27 cellular contexts compared by ENCODE assay signal in genomic region chr1:19723874-19724273, GRCh38. TPM values are rescaled to one million over a fixed set of nuclear protein-coding genes. Genes with fewer than 3 reads are reported as not detected.
DNase-seq lines count a peak whose midpoint lies in the region; ATAC-seq, FAIRE-seq and TF ChIP-seq lines count a peak whose summit lies in the region.
"Had no signal": no experiment of that assay in that cellular context is flagged by ENCODE, and none has a peak within 500 bp of the region (broad histone marks: within the 10 kb centered on the region; RNA-seq: fewer than 3 reads in every experiment).

No MANE protein-coding gene starts in this region.

- DNase-seq in ELF-1 (ENCODE audit: low read depth, low spot score) = peak; percentile 59
- peak; percentile 27 for DNase-seq in NT2/D1 (ENCODE audit: low read depth, low spot score)
- peak; percentile 57 for DNase-seq in glutamatergic neuron
- peak; percentile 21 for DNase-seq in retina
- DNase-seq in stimulated activated naive CD8-positive, alpha-beta T cell treated with anti-CD3 and anti-CD28 coated beads, Interleukin-15, amount 100 ng/mL, for 72 hours = no peak
- DNase-seq in D721Med (ENCODE audit: insufficient read length, low spot score) = no peak
- DNase-seq in NCI-H146 (lab: John Stamatoyannopoulos, UW) = no peak
- DNase-seq: GM23248, H9, KBM-7, MV-4-11, NCI-H1105, NCI-H1436 treated with DMSO at 0.1 percent for 48 hours, NCI-H1930, NCI-H2107, NCI-H524, NCI-H748 treated with DMSO at 0.1 percent for 48 hours, SHP77 had no signal

- H3K36me3 ChIP-seq in NT2/D1 (ENCODE audit: insufficient read depth, insufficient read length, low read length) = no peaks in the 10 kb centered on the region

- TF ChIP-seq CTCF in glutamatergic neuron (IDR thresholded peaks at IDR 0.05; ENCODE audit: partially characterized antibody, unreplicated experiment) = no peak
- TF ChIP-seq CTCF in D721Med (IDR thresholded peaks at IDR 0.05; ENCODE audit: insufficient read depth, missing control alignments) = no peak

- peaks cover 6% of the 10 kb centered on the region for H3K9me3 Mint-ChIP-seq in glutamatergic neuron (ENCODE audit: unreplicated experiment)
- no peaks in the 10 kb centered on the region for H3K9me3 Mint-ChIP-seq in stimulated activated naive CD8-positive, alpha-beta T cell treated with anti-CD3 and anti-CD28 coated beads, Interleukin-15, amount 100 ng/mL, for 72 hours
- H3K9me3 Mint-ChIP-seq: H9 had no signal

- H3K27ac Mint-ChIP-seq in glutamatergic neuron (ENCODE audit: unreplicated experiment) = no peak overlapping the region
- H3K27ac Mint-ChIP-seq in stimulated activated naive CD8-positive, alpha-beta T cell treated with anti-CD3 and anti-CD28 coated beads, Interleukin-15, amount 100 ng/mL, for 72 hours = peak overlapping the region in 1 of 2 donors; percentile 8
- H3K27ac Mint-ChIP-seq: H9 had no signal

- H3K36me3 Mint-ChIP-seq in glutamatergic neuron (ENCODE audit: unreplicated experiment) = no peaks in the 10 kb centered on the region

- no peaks in the 10 kb centered on the region for H3K9me3 ChIP-seq in NT2/D1 (ENCODE audit: insufficient read depth, low read length)

- no peak for FAIRE-seq in D721Med (lab: Jason Lieb, UNC)
- FAIRE-seq: G401.6, GM12878 had no signal

- H3K4me3 ChIP-seq in NT2/D1 (ENCODE audit: insufficient read length, low read depth) = no peak overlapping the region
- H3K4me3 ChIP-seq: GM12878, GM23248, SK-N-MC had no signal

- H3K4me1 Mint-ChIP-seq in glutamatergic neuron (ENCODE audit: low read depth, unreplicated experiment) = peaks cover 18% of the 10 kb centered on the region
- no peaks in the 10 kb centered on the region for H3K4me1 Mint-ChIP-seq in stimulated activated naive CD8-positive, alpha-beta T cell treated with anti-CD3 and anti-CD28 coated beads, Interleukin-15, amount 100 ng/mL, for 72 hours

- ATAC-seq in stimulated activated naive CD8-positive, alpha-beta T cell treated with anti-CD3 and anti-CD28 coated beads, Interleukin-15, amount 100 ng/mL, for 72 hours = no peak
- ATAC-seq: GM12878, Panc1 had no signal

- H3K27me3 Mint-ChIP-seq in glutamatergic neuron (ENCODE audit: unreplicated experiment) = peaks cover 2% of the 10 kb centered on the region
- no peaks in the 10 kb centered on the region for H3K27me3 Mint-ChIP-seq in stimulated activated naive CD8-positive, alpha-beta T cell treated with anti-CD3 and anti-CD28 coated beads, Interleukin-15, amount 100 ng/mL, for 72 hours

- no peaks in the 10 kb centered on the region for H3K27me3 ChIP-seq in NT2/D1 (ENCODE audit: insufficient read depth, insufficient read length)

- peaks cover 9% of the 10 kb centered on the region for H3K4me1 ChIP-seq in NT2/D1 (ENCODE audit: insufficient read depth, insufficient read length)

- no peak overlapping the region for H3K9ac ChIP-seq in NT2/D1 (ENCODE audit: insufficient read length, low read depth)
- H3K9ac ChIP-seq: GM23248 had no signal

- no peak overlapping the region for H3K4me3 Mint-ChIP-seq in glutamatergic neuron (ENCODE audit: unreplicated experiment)
- H3K4me3 Mint-ChIP-seq in stimulated activated naive CD8-positive, alpha-beta T cell treated with anti-CD3 and anti-CD28 coated beads, Interleukin-15, amount 100 ng/mL, for 72 hours = no peak overlapping the region

RNA-seq across cellular contexts. Expression of gene HTR6, which starts 59.2 kb away (rescaled TPM):
- not detected for total RNA-seq in glutamatergic neuron (ENCODE audit: unreplicated experiment)
- total RNA-seq: A172, Daoy, GM23248, LHCN-M2, MCF 10A, OCI-LY7 had no signal

Comparison
In these comparisons a context has a peak if more than half of its experiments do, and no peak if none do; other contexts are left out.
1. DNase-seq: peak in ELF-1 (single experiment), NT2/D1 (single experiment), glutamatergic neuron (single experiment) and retina (single experiment); none in stimulated activated naive CD8-positive, alpha-beta T cell treated with anti-CD3 and anti-CD28 coated beads, Interleukin-15, amount 100 ng/mL, for 72 hours (0 of 2), D721Med (single experiment) and NCI-H146 (single experiment).